In genomic region chr3:170699158-170700053, GRCh38 we compare ENCODE assay signal across 1 cellular context.
TF ChIP-seq lines count a peak whose summit lies in the region.

No MANE protein-coding gene starts in this region.

TF ChIP-seq in K562, 482 proteins besides CTCF, POLR2A, EP300 and RAD21 (continued from another document and continues in another):
- TF ChIP-seq ZNF518B (CRISPR knock-in tag; IDR thresholded peaks at IDR 0.05) (peak; percentile 85), ZNF507 (tag; conservative IDR thresholded peaks at IDR 0.05) (no peak), ZNF766 (CRISPR knock-in tag; conservative IDR thresholded peaks at IDR 0.05) (no peak; the same call in 1 of the 2 replicates), MTF1 (CRISPR knock-in tag; IDR thresholded peaks at IDR 0.05; ENCODE audit: borderline replicate concordance) (no peak), ARNT (IDR thresholded peaks at IDR 0.05) (peak in 1 of 2 experiments; percentile 19; a peak in 1 of 4 replicates), MED1 (CRISPR knock-in tag; IDR thresholded peaks at IDR 0.05; ENCODE audit: borderline replicate concordance) (no peak), MBD2 (IDR thresholded peaks at IDR 0.05; ENCODE audit: borderline replicate concordance, low read depth) (no peak), ZNF589 (CRISPR knock-in tag; IDR thresholded peaks at IDR 0.05; ENCODE audit: low read depth) (peak; percentile 94), SMAD2 (IDR thresholded peaks at IDR 0.05; ENCODE audit: low read depth, low read length) (no peak), CHD1 (IDR thresholded peaks at IDR 0.05; ENCODE audit: low read length) (no peak), CGGBP1 (CRISPR knock-in tag; IDR thresholded peaks at IDR 0.05) (peak; percentile 77; the same call in 1 of the 2 replicates), ZNF785 (CRISPR knock-in tag; IDR thresholded peaks at IDR 0.05) (no peak), HDAC3 (IDR thresholded peaks at IDR 0.05; ENCODE audit: borderline replicate concordance, partially characterized antibody) (peak; percentile 15), STAT5A (IDR thresholded peaks at IDR 0.05; ENCODE audit: borderline replicate concordance, low read length) (0 out of 2 replicates have a peak, but pooled peaks have one; percentile 8), ZNF384 (IDR thresholded peaks at IDR 0.05; ENCODE audit: low read depth, low read length) (no peak), ETV6 (IDR thresholded peaks at IDR 0.05; ENCODE audit: borderline replicate concordance in 1 of 2, low read depth in 2 of 2, low read length in 1 of 2) (no peak), ETV6 (CRISPR knock-in tag; IDR thresholded peaks at IDR 0.05; ENCODE audit: borderline replicate concordance) (no peak), NONO (IDR thresholded peaks at IDR 0.05; ENCODE audit: low read depth in 2 of 2, low read length in 1 of 2) (no peak), FOXJ3 (CRISPR knock-in tag; IDR thresholded peaks at IDR 0.05) (no peak), ZBTB2 (IDR thresholded peaks at IDR 0.05) (no peak), ZBTB49 (CRISPR knock-in tag; IDR thresholded peaks at IDR 0.05; ENCODE audit: borderline replicate concordance) (no peak), GABPB1 (CRISPR knock-in tag; IDR thresholded peaks at IDR 0.05) (no peak), ZBTB9 (CRISPR knock-in tag; IDR thresholded peaks at IDR 0.05) (peak; percentile 33; the same call in 1 of the 2 replicates), ESRRB (CRISPR knock-in tag; IDR thresholded peaks at IDR 0.05; ENCODE audit: borderline replicate concordance) (no peak), ARID1B (IDR thresholded peaks at IDR 0.05) (peak; percentile 53), NR0B1 (IDR thresholded peaks at IDR 0.05; ENCODE audit: partially characterized antibody) (no peak), SMARCA4 (IDR thresholded peaks at IDR 0.05) (no peak), NFRKB (IDR thresholded peaks at IDR 0.05; ENCODE audit: low read depth) (peak; percentile 84), NR2F6 (CRISPR knock-in tag; IDR thresholded peaks at IDR 0.05) (no peak), GMEB1 (CRISPR knock-in tag; IDR thresholded peaks at IDR 0.05) (no peak), CCAR2 (IDR thresholded peaks at IDR 0.05; ENCODE audit: low read depth, low read length) (no peak), ZKSCAN8 (CRISPR knock-in tag; IDR thresholded peaks at IDR 0.05) (no peak), EP400 (IDR thresholded peaks at IDR 0.05) (no peak), MCM7 (IDR thresholded peaks at IDR 0.05) (no peak), NR1H2 (CRISPR knock-in tag; IDR thresholded peaks at IDR 0.05) (no peak), CHD7 (IDR thresholded peaks at IDR 0.05; ENCODE audit: low read depth, low read length) (no peak), ZNF699 (CRISPR knock-in tag; IDR thresholded peaks at IDR 0.05; ENCODE audit: insufficient replicate concordance) (no peak)
